In the genomic region with DNA sequence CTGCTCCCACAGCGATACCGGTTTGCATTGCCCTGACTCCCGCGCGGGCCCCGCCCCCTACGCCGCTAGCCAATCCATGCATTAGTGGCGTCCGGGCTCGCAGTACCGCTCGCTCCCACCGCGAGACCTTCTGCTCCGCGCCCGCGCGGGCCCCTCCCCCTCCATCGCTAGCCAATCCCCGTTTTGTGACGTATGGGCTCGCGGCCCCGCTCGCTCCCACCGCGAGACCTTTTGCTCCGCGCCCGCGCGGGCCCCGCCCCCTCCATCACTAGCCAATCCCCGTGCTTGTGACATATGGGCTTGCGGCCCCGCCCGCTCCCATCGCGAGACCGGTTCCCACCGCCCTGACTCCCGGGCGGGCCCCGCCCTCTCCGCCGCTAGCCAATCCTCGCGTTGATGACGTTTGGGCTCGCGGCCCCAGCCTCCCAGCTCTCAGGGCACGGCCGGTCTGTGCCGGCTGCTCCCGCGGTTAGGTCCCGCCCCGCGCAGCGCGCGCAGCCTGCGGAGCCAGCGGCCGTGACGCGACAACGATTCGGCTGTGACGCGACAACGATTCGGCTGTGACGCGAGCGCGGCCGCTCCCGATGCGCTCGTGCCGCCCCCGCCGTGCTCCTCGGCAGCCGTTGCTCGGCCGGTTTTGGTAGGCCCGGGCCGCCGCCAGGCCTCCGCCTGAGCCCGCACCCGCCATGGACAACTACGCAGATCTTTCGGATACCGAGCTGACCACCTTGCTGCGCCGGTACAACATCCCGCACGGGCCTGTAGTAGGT, we compare ENCODE assay signal across 8 cellular contexts. TPM values are rescaled to one million over a fixed set of nuclear protein-coding genes. Genes with fewer than 3 reads are reported as not detected.
DNase-seq lines count a peak whose midpoint lies in the region; ATAC-seq and TF ChIP-seq lines count a peak whose summit lies in the region.

A gene (plus strand): TSS at position 497 of the 770 bp plus-strand sequence. CDS start 190 bp downstream, at position 687.

- ATAC-seq in HG02571 (IDR thresholded peaks at IDR 0.05; ENCODE audit: unreplicated experiment) (peak; percentile 75), SK-N-SH treated with all-trans-retinoic acid at 6 μM for 48 hours (peak; percentile 86), omental fat pad (ENCODE audit: low FRiP score) (peak; percentile 92)
- ATAC-seq in activated naive CD4-positive, alpha-beta T cell treated with anti-CD3 and anti-CD28 coated beads, Interleukin-2, amount 50 U/mL, for 72 hours, result peak; percentile 86

- peak within 1 kb of the TSS; percentile 68 to 85 for H3K4me3 ChIP-seq in testis

- WGBS in testis, 2 donors, result 0% methylated on average over 5 of the region's 103 CpGs; no CpG with 5 or more reads in 1 of the 2 donors

- peak; percentile 75 for TF ChIP-seq POLR2A in testis (IDR thresholded peaks at IDR 0.05)

- peak within 1 kb of the TSS; percentile 91 to 97 for H3K27ac Mint-ChIP-seq in activated naive CD4-positive, alpha-beta T cell treated with anti-CD3 and anti-CD28 coated beads, Interleukin-2, amount 50 U/mL, for 72 hours

- TF ChIP-seq CTCF in omental fat pad (IDR thresholded peaks at IDR 0.05) (no peak), testis (IDR thresholded peaks at IDR 0.05) (peak in 1 of 3 experiments; percentile 4)

- H3K27ac ChIP-seq in testis, result peak within 1 kb of the TSS; percentile 98 to 99

- H3K27me3 ChIP-seq in testis, result no peaks in the 10 kb centered on the region

- DNase-seq in GM04504 (ENCODE audit: low read depth), result peak; percentile 90
- DNase-seq in NCI-H1092 (lab: John Stamatoyannopoulos, UW), result peak; percentile 99
- peak; percentile 90 to 98 for DNase-seq in activated naive CD4-positive, alpha-beta T cell treated with anti-CD3 and anti-CD28 coated beads, Interleukin-2, amount 50 U/mL, for 72 hours (ENCODE audit: low spot score in 2 of 2)
- DNase-seq in globus pallidus (ENCODE audit: low spot score), result peak; percentile 96
- DNase-seq in omental fat pad (ENCODE audit: low spot score), result peak; percentile 84
- DNase-seq in testis, result peak; percentile 97

- H3K4me1 ChIP-seq in testis, result peaks cover 5% of the 10 kb centered on the region

- H3K9me3 Mint-ChIP-seq in activated naive CD4-positive, alpha-beta T cell treated with anti-CD3 and anti-CD28 coated beads, Interleukin-2, amount 50 U/mL, for 72 hours, result no peaks in the 10 kb centered on the region

- H3K36me3 ChIP-seq in testis (ENCODE audit: low read depth, missing control alignments), result no peaks in the 10 kb centered on the region

- intact Hi-C loops in testis (cut with DNase I; ENCODE audit: low total_unique reads), result no loop called here

- no peaks in the 10 kb centered on the region for H3K9me3 ChIP-seq in testis

- H3K36me3 Mint-ChIP-seq in activated naive CD4-positive, alpha-beta T cell treated with anti-CD3 and anti-CD28 coated beads, Interleukin-2, amount 50 U/mL, for 72 hours, result peaks cover 8 to 13% of the 10 kb centered on the region in 2 donors

TF ChIP-seq in SK-N-SH treated with all-trans-retinoic acid at 6 μM for 48 hours, 23 proteins besides CTCF, POLR2A, EP300 and RAD21:
- TF ChIP-seq ESRRG (CRISPR knock-in tag; IDR thresholded peaks at IDR 0.05) (no peak), ZFP30 (CRISPR knock-in tag; IDR thresholded peaks at IDR 0.05) (no peak), CSDC2 (CRISPR knock-in tag; IDR thresholded peaks at IDR 0.05) (no peak)
TF ChIP-seq in SK-N-SH treated with all-trans-retinoic acid at 6 μM for 48 hours: peak in this region for 0.

RNA-seq across cellular contexts. Expression of the gene that starts here (rescaled TPM):
- 10 to 100 TPM; 79.3 to 83.0 TPM for total RNA-seq in activated naive CD4-positive, alpha-beta T cell treated with anti-CD3 and anti-CD28 coated beads, Interleukin-2, amount 50 U/mL, for 72 hours
- total RNA-seq in omental fat pad, result 10 to 100 TPM; 25.7 to 61.8 (median 53.2) TPM
- 10 to 100 TPM; 65.6 to 69.6 TPM for total RNA-seq in testis
- polyA plus RNA-seq in testis (ENCODE audit: insufficient read depth, low read depth, low replicate concordance), result 74.2 TPM

Comparison
In these comparisons a context has a peak if more than half of its experiments do, and no peak if none do; other contexts are left out.
1. Peak in every context shown above with its lines: DNase-seq, ATAC-seq, H3K4me3 ChIP-seq and H3K27ac ChIP-seq.